In the genomic region with DNA sequence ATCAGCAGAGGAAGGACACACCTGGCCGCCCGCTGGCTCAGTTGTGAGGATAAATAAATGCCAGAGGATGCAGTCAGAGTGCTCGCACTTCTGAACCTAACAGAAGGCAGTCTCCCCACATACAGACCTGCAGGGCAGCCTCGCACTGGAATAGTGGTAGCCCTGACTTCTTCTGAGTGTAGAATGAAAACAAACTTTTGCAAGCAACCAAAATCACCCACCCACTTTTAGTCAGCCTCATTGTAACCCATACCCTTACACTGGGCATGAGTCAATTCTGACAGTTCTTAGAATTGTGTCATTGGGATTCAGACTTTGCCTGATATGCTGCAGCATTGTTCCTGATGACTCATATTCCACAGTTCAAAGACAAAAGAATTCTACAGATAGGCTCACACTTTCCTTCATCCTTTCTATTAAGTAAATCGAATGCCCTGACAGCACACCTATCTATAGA, we compare ENCODE assay signal across 8 cellular contexts.
DNase-seq lines count a peak whose midpoint lies in the region; ATAC-seq and TF ChIP-seq lines count a peak whose summit lies in the region.

No MANE protein-coding gene starts in this region.

- no peaks in the 10 kb centered on the region for H3K36me3 ChIP-seq in SJCRH30

- no peak overlapping the region for H3K27ac Mint-ChIP-seq in CD4-positive, alpha-beta T cell

- CTCF ChIA-PET in CD4-positive, alpha-beta T cell (lab: Charles Lee), result no interaction called here

- TF ChIP-seq CTCF in omental fat pad (IDR thresholded peaks at IDR 0.05), result no peak
- no peak for TF ChIP-seq CTCF in CD4-positive, alpha-beta T cell (IDR thresholded peaks at IDR 0.05)

- H3K4me1 ChIP-seq in SJCRH30, result no peaks in the 10 kb centered on the region

- no peak overlapping the region for H3K4me3 ChIP-seq in SJCRH30

- peak; percentile 59 for DNase-seq in DMS53 (lab: John Stamatoyannopoulos, UW)
- DNase-seq in NCI-H146 (lab: John Stamatoyannopoulos, UW), result peak; percentile 48
- DNase-seq in caudate nucleus (lab: John Stamatoyannopoulos, UW), result peak in 15 of 61 donors; percentile 3 to 55 (median 23)
- DNase-seq in omental fat pad (ENCODE audit: low spot score), result no peak
- DNase-seq in GF-D8 (lab: John Stamatoyannopoulos, UW), result no peak
- DNase-seq in retina, result no peak
- no peak for DNase-seq in CD4-positive, alpha-beta T cell
- no peak for DNase-seq in SJCRH30

- ATAC-seq in omental fat pad (ENCODE audit: low FRiP score), result peak; percentile 51
- no peak for ATAC-seq in CD4-positive, alpha-beta T cell (ENCODE audit: poor library complexity)

- H3K9me3 ChIP-seq in CD4-positive, alpha-beta T cell (ENCODE audit: control insufficient read depth, low read length), result no peaks in the 10 kb centered on the region
- no peaks in the 10 kb centered on the region for H3K9me3 ChIP-seq in SJCRH30 (replicated peaks)

- H3K27ac ChIP-seq in caudate nucleus (ENCODE audit: low read depth, low read length), result peak overlapping the region; percentile 41
- no peak overlapping the region for H3K27ac ChIP-seq in CD4-positive, alpha-beta T cell (ENCODE audit: low read depth, low read length)
- no peak overlapping the region for H3K27ac ChIP-seq in SJCRH30

- H3K36me3 Mint-ChIP-seq in CD4-positive, alpha-beta T cell (ENCODE audit: low read depth), result peaks cover 52% of the 10 kb centered on the region

- intact Hi-C loops in CD4-positive, alpha-beta T cell (cut with DNase I, micrococcal nuclease), result no loop called here

- H3K9me3 Mint-ChIP-seq in CD4-positive, alpha-beta T cell, result no peaks in the 10 kb centered on the region

- POLR2A ChIA-PET in CD4-positive, alpha-beta T cell (lab: Charles Lee), result no interaction called here

- no peaks in the 10 kb centered on the region for H3K27me3 Mint-ChIP-seq in CD4-positive, alpha-beta T cell

- H3K4me3 Mint-ChIP-seq in CD4-positive, alpha-beta T cell, result no peak overlapping the region

- H3K27me3 ChIP-seq in CD4-positive, alpha-beta T cell (ENCODE audit: control insufficient read depth, insufficient read depth, low read length), result no peaks in the 10 kb centered on the region
- H3K27me3 ChIP-seq in SJCRH30, result no peaks in the 10 kb centered on the region

- H3K4me1 Mint-ChIP-seq in CD4-positive, alpha-beta T cell (ENCODE audit: low read depth), result peaks cover 13% of the 10 kb centered on the region

Comparison
In these comparisons a context has a peak if more than half of its experiments do, and no peak if none do; other contexts are left out.
1. DNase-seq: peak in DMS53 (single experiment) and NCI-H146 (single experiment); none in omental fat pad (single experiment), GF-D8 (single experiment), retina (single experiment), CD4-positive, alpha-beta T cell (0 of 10) and SJCRH30 (0 of 2).